Comparison of ENCODE assay signal across 16 cellular contexts in genomic region chr15:89936051-89936792, GRCh38. TPM values are rescaled to one million over a fixed set of nuclear protein-coding genes. Genes with fewer than 3 reads are reported as not detected.
DNase-seq lines count a peak whose midpoint lies in the region; ATAC-seq and TF ChIP-seq lines count a peak whose summit lies in the region.
"Had no signal": no experiment of that assay in that cellular context is flagged by ENCODE, and none has a peak within 500 bp of the region (broad histone marks: within the 10 kb centered on the region; RNA-seq: fewer than 3 reads in every experiment).

No MANE protein-coding gene starts in this region.

- CTCF ChIA-PET in CD4-positive, alpha-beta T cell (lab: Charles Lee), result no interaction called here
- CTCF ChIA-PET in WTC11 (lab: Charles Lee), result interaction anchor here (1.3 kb wide), 1 partner anchor 38 kb away, joined by 3 read pairs; no protein-coding TSS in a partner anchor

- no peaks in the 10 kb centered on the region for H3K27me3 ChIP-seq in CD4-positive, alpha-beta T cell (ENCODE audit: control insufficient read depth, insufficient read depth, low read length)
- H3K27me3 ChIP-seq in KMS-11 (ENCODE audit: insufficient read depth, low read depth), result no peaks in the 10 kb centered on the region
- H3K27me3 ChIP-seq: esophagus muscularis mucosa, hepatocyte, thyroid gland had no signal

- H3K27ac ChIP-seq in CD4-positive, alpha-beta T cell (ENCODE audit: low read depth, low read length), result no peak overlapping the region
- no peak overlapping the region for H3K27ac ChIP-seq in KMS-11
- H3K27ac ChIP-seq: esophagus muscularis mucosa, hepatocyte, lower lobe of right lung, thyroid gland had no signal

- no peak overlapping the region for H3K27ac Mint-ChIP-seq in CD4-positive, alpha-beta T cell
- H3K27ac Mint-ChIP-seq in T-helper 1 cell treated with Interleukin-12 subunit alpha and Interleukin-12 subunit beta and Interleukin-4 antibody, amounts not matched to agents 30 μg/mL and 1 μg/mL, for 36 hours, result peak overlapping the region; percentile 27
- H3K27ac Mint-ChIP-seq in central memory CD8-positive, alpha-beta T cell (ENCODE audit: low read depth), result peak overlapping the region; percentile 2
- H3K27ac Mint-ChIP-seq in WTC11, result no peak overlapping the region

- DNase-seq in CD4-positive, alpha-beta T cell, result peak in 2 of 10 experiments; percentile 4 to 9
- DNase-seq in central memory CD8-positive, alpha-beta T cell (ENCODE audit: low spot score in 2 of 2), result no peak
- no peak for DNase-seq in HCEC 1CT
- no peak for DNase-seq in WTC11 (ENCODE audit: low spot score)
- DNase-seq in NCI-H524 (lab: John Stamatoyannopoulos, UW), result no peak
- DNase-seq: lower lobe of right lung, NCI-H146, NCI-H524 treated with DMSO at 0.1 percent for 48 hours, SHP77, thyroid gland had no signal

- H3K4me3 Mint-ChIP-seq in CD4-positive, alpha-beta T cell, result no peak overlapping the region
- H3K4me3 Mint-ChIP-seq in T-helper 1 cell treated with Interleukin-12 subunit alpha and Interleukin-12 subunit beta and Interleukin-4 antibody, amounts not matched to agents 30 μg/mL and 1 μg/mL, for 36 hours, result peak overlapping the region; percentile 3
- H3K4me3 Mint-ChIP-seq in central memory CD8-positive, alpha-beta T cell, result no peak overlapping the region
- H3K4me3 Mint-ChIP-seq in WTC11, result no peak overlapping the region

- peaks cover 20% of the 10 kb centered on the region for H3K4me1 Mint-ChIP-seq in CD4-positive, alpha-beta T cell (ENCODE audit: low read depth)
- peaks cover 18% of the 10 kb centered on the region for H3K4me1 Mint-ChIP-seq in T-helper 1 cell treated with Interleukin-12 subunit alpha and Interleukin-12 subunit beta and Interleukin-4 antibody, amounts not matched to agents 30 μg/mL and 1 μg/mL, for 36 hours (ENCODE audit: low read depth)
- peaks cover 19% of the 10 kb centered on the region for H3K4me1 Mint-ChIP-seq in central memory CD8-positive, alpha-beta T cell
- H3K4me1 Mint-ChIP-seq in WTC11, result no peaks in the 10 kb centered on the region

- H3K9me3 ChIP-seq in CD4-positive, alpha-beta T cell (ENCODE audit: control insufficient read depth, low read length), result no peaks in the 10 kb centered on the region
- H3K9me3 ChIP-seq: esophagus muscularis mucosa, lower lobe of right lung, thyroid gland had no signal

- intact Hi-C loops in CD4-positive, alpha-beta T cell (cut with DNase I, micrococcal nuclease), result no loop called here

- H3K4me3 ChIP-seq in KMS-11 (IDR thresholded peaks at IDR 0.05; ENCODE audit: insufficient read depth, low read depth, low read length), result no peak overlapping the region
- H3K4me3 ChIP-seq: esophagus muscularis mucosa, hepatocyte, lower lobe of right lung, thyroid gland had no signal

- no peaks in the 10 kb centered on the region for H3K9me3 Mint-ChIP-seq in CD4-positive, alpha-beta T cell
- H3K9me3 Mint-ChIP-seq in T-helper 1 cell treated with Interleukin-12 subunit alpha and Interleukin-12 subunit beta and Interleukin-4 antibody, amounts not matched to agents 30 μg/mL and 1 μg/mL, for 36 hours, result no peaks in the 10 kb centered on the region
- no peaks in the 10 kb centered on the region for H3K9me3 Mint-ChIP-seq in central memory CD8-positive, alpha-beta T cell
- peaks cover 6% of the 10 kb centered on the region for H3K9me3 Mint-ChIP-seq in WTC11
- H3K9me3 Mint-ChIP-seq: CD8-positive, alpha-beta memory T cell had no signal

- no peak for TF ChIP-seq CTCF in CD4-positive, alpha-beta T cell (IDR thresholded peaks at IDR 0.05)
- TF ChIP-seq CTCF in KMS-11 (conservative IDR thresholded peaks at IDR 0.05; ENCODE audit: low read depth, low read length) (no peak), WTC11 (IDR thresholded peaks at IDR 0.05) (no peak)

- no peaks in the 10 kb centered on the region for H3K27me3 Mint-ChIP-seq in CD4-positive, alpha-beta T cell
- peaks cover 33% of the 10 kb centered on the region for H3K27me3 Mint-ChIP-seq in T-helper 1 cell treated with Interleukin-12 subunit alpha and Interleukin-12 subunit beta and Interleukin-4 antibody, amounts not matched to agents 30 μg/mL and 1 μg/mL, for 36 hours (ENCODE audit: low read depth)
- H3K27me3 Mint-ChIP-seq in central memory CD8-positive, alpha-beta T cell, result no peaks in the 10 kb centered on the region
- no peaks in the 10 kb centered on the region for H3K27me3 Mint-ChIP-seq in WTC11 (ENCODE audit: low read depth)

- H3K79me2 ChIP-seq in KMS-11 (ENCODE audit: insufficient read depth, low read depth), result no peaks in the 10 kb centered on the region
- H3K79me2 ChIP-seq: hepatocyte had no signal

- no peaks in the 10 kb centered on the region for H3K36me3 Mint-ChIP-seq in CD4-positive, alpha-beta T cell (ENCODE audit: low read depth)
- H3K36me3 Mint-ChIP-seq in T-helper 1 cell treated with Interleukin-12 subunit alpha and Interleukin-12 subunit beta and Interleukin-4 antibody, amounts not matched to agents 30 μg/mL and 1 μg/mL, for 36 hours (ENCODE audit: low read depth), result no peaks in the 10 kb centered on the region
- H3K36me3 Mint-ChIP-seq in central memory CD8-positive, alpha-beta T cell (ENCODE audit: insufficient read depth), result peaks cover 3% of the 10 kb centered on the region
- no peaks in the 10 kb centered on the region for H3K36me3 Mint-ChIP-seq in WTC11
- H3K36me3 Mint-ChIP-seq: CD8-positive, alpha-beta memory T cell had no signal

- H3K9ac ChIP-seq in KMS-11, result no peak overlapping the region

- POLR2A ChIA-PET in CD4-positive, alpha-beta T cell (lab: Charles Lee), result interaction anchor here (0.6 to 1.8 kb wide), 9 partner anchors 38 to 142 kb away, joined by 3 to 7 read pairs (median 3); partner anchors contain the start of gene ZNF710
- POLR2A ChIA-PET in WTC11 (lab: Charles Lee), result no interaction called here

- H3K4me1 ChIP-seq in KMS-11 (ENCODE audit: low read depth, poor library complexity, severe bottlenecking), result peaks cover 8% of the 10 kb centered on the region
- H3K4me1 ChIP-seq: esophagus muscularis mucosa, lower lobe of right lung, thyroid gland had no signal

- H3K4me2 ChIP-seq in KMS-11, result no peak overlapping the region
- H3K4me2 ChIP-seq: hepatocyte had no signal

- no peaks in the 10 kb centered on the region for H4K20me1 ChIP-seq in KMS-11 (ENCODE audit: insufficient read depth)

- H3K36me3 ChIP-seq in KMS-11 (ENCODE audit: insufficient read depth), result no peaks in the 10 kb centered on the region
- H3K36me3 ChIP-seq: esophagus muscularis mucosa, lower lobe of right lung, thyroid gland had no signal

- H2AFZ ChIP-seq in KMS-11 (ENCODE audit: low read depth), result 0 out of 2 replicates have a peak overlapping the region, but pooled peaks have one; percentile 4
- H2AFZ ChIP-seq: hepatocyte had no signal

- ATAC-seq in CD4-positive, alpha-beta T cell (ENCODE audit: poor library complexity), result peak; percentile 86
- peak; percentile 72 for ATAC-seq in central memory CD8-positive, alpha-beta T cell (replicated peaks; ENCODE audit: extremely low read depth, poor library complexity, severe bottlenecking)
- ATAC-seq in WTC11 (no peak), HG03469 (IDR thresholded peaks at IDR 0.05; ENCODE audit: unreplicated experiment) (no peak)
- ATAC-seq: lower lobe of right lung had no signal

TF ChIP-seq in WTC11, 78 proteins besides CTCF, POLR2A, EP300 and RAD21 (continues in another document):
- TF ChIP-seq FOXP1 (CRISPR knock-in tag; IDR thresholded peaks at IDR 0.05; ENCODE audit: borderline replicate concordance), result no peak
- no peak for TF ChIP-seq SP1 (CRISPR knock-in tag; conservative IDR thresholded peaks at IDR 0.05)
- TF ChIP-seq JUN (CRISPR knock-in tag; IDR thresholded peaks at IDR 0.05), result no peak
- no peak for TF ChIP-seq CREB1 (CRISPR knock-in tag; IDR thresholded peaks at IDR 0.05)
- no peak for TF ChIP-seq ZSCAN18 (CRISPR knock-in tag; IDR thresholded peaks at IDR 0.05)
- no peak for TF ChIP-seq GABPB1 (CRISPR knock-in tag; IDR thresholded peaks at IDR 0.05)
- no peak for TF ChIP-seq ZNF219 (CRISPR knock-in tag; IDR thresholded peaks at IDR 0.05; ENCODE audit: borderline replicate concordance)
- no peak for TF ChIP-seq ZNF263 (CRISPR knock-in tag; IDR thresholded peaks at IDR 0.05; ENCODE audit: low read depth)
- no peak for TF ChIP-seq ZNF317 (CRISPR knock-in tag; IDR thresholded peaks at IDR 0.05; ENCODE audit: borderline replicate concordance, low read depth)
- no peak for TF ChIP-seq ZNF396 (CRISPR knock-in tag; IDR thresholded peaks at IDR 0.05; ENCODE audit: borderline replicate concordance)
- TF ChIP-seq FOXK1 (CRISPR knock-in tag; IDR thresholded peaks at IDR 0.05), result no peak
- TF ChIP-seq NFE2L1 (CRISPR knock-in tag; IDR thresholded peaks at IDR 0.05), result no peak
- no peak for TF ChIP-seq CBFB (CRISPR knock-in tag; IDR thresholded peaks at IDR 0.05; ENCODE audit: low read depth)
- TF ChIP-seq E2F1 (CRISPR knock-in tag; IDR thresholded peaks at IDR 0.05), result no peak
- TF ChIP-seq SOX15 (CRISPR knock-in tag; IDR thresholded peaks at IDR 0.05), result no peak

RNA-seq across cellular contexts. Expression of gene ARPIN, which starts 23.5 kb away (rescaled TPM):
- not detected for total RNA-seq in CD4-positive, alpha-beta T cell
- total RNA-seq in WTC11 (2021), result 3.5 to 4.8 TPM (median 4.7 TPM) in 3 replicates

RNA-seq across cellular contexts. Expression of gene AP3S2, which starts 42.4 kb away (rescaled TPM):
- 10 to 100 TPM; 18.9 to 20.5 TPM for total RNA-seq in CD4-positive, alpha-beta T cell
- 35.7 to 40.0 TPM (median 36.7 TPM) in 3 replicates for total RNA-seq in WTC11 (2021)

Comparison
In these comparisons a context has a peak if more than half of its experiments do, and no peak if none do; other contexts are left out.
1. ATAC-seq: peak in CD4-positive, alpha-beta T cell (single experiment) and central memory CD8-positive, alpha-beta T cell (single experiment); none in WTC11 (single experiment) and HG03469 (single experiment).
2. H3K27ac Mint-ChIP-seq: peak in T-helper 1 cell treated with Interleukin-12 subunit alpha and Interleukin-12 subunit beta and Interleukin-4 antibody, amounts not matched to agents 30 μg/mL and 1 μg/mL, for 36 hours (single experiment) and central memory CD8-positive, alpha-beta T cell (single experiment); none in CD4-positive, alpha-beta T cell (single experiment) and WTC11 (single experiment).